Comparison of ENCODE assay signal across 12 cellular contexts in the genomic region with DNA sequence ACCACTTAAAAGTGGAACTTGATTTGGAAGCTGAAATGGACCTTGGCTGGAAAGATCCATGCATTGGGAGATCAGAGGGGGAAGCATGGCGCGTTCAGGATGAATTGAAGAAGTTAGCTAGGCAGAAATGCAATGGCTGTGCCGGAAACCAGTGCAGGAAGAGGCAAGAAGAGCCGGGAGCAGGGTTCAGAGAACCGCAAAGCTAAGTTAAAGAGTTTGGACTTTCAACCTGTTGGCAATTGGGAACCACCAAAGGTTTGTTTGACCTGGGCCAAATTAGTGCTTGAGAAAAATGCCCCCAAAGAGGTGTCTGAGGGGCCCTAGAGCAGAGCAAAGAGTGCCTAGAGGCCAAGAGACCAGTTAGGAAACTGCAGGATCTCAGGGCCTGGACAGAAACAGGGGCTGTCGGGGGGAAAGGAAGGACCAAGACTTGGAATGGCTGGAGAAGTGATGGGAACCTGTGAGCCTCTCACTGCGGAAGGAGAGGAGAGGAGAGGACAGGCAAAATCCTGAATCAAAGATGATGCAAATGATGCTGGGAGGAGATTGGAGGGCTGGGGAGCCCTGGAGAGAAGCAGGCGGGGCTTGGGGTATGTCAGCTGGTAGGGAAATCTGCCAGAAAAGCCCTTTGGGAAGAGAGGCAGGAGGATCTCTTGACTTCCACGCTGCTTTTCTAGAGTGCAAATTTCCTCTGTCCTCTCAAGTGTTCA.
"Had no signal": no experiment of that assay in that cellular context is flagged by ENCODE, and none has a peak within 500 bp of the region (broad histone marks: within the 10 kb centered on the region; RNA-seq: fewer than 3 reads in every experiment).

No MANE protein-coding gene starts in this region.

- H3K36me3 ChIP-seq: cardiac muscle cell, colonic mucosa, vagina, WERI-Rb-1 had no signal

- H3K4me3 ChIP-seq: cardiac muscle cell, colonic mucosa, vagina had no signal

- DNase-seq: activated CD4-positive, alpha-beta T cell treated with anti-CD3 and anti-CD28 coated beads for 4 hours; activated CD8-positive, alpha-beta memory T cell treated with anti-CD3 and anti-CD28 coated beads, Interleukin-2, amount 50 U/mL, for 48 hours; activated CD8-positive, alpha-beta T cell treated with anti-CD3 and anti-CD28 coated beads, Interleukin-2, amount 10 ng/mL, durations not matched to agents 7 days and 5 days; activated naive CD4-positive, alpha-beta T cell treated with anti-CD3 and anti-CD28 coated beads for 36 hours; colonic mucosa; foreskin keratinocyte; mesenchymal stem cell; stimulated activated CD4-positive, alpha-beta T cell treated with anti-CD3 and anti-CD28 coated beads, Interleukin-4, amount 100 ng/mL, for 1 hour; stimulated activated CD8-positive, alpha-beta memory T cell treated with anti-CD3 and anti-CD28 coated beads, Interleukin-4, amount 100 ng/mL, for 48 hours; WERI-Rb-1 had no signal

- H3K27me3 ChIP-seq: cardiac muscle cell, colonic mucosa, foreskin keratinocyte, vagina had no signal

- H3K27ac ChIP-seq: cardiac muscle cell, colonic mucosa, foreskin keratinocyte, vagina, WERI-Rb-1 had no signal

- H3K9me3 ChIP-seq: colonic mucosa, vagina had no signal

- H3K4me1 ChIP-seq: colonic mucosa, foreskin keratinocyte, vagina had no signal

- ATAC-seq: activated CD8-positive, alpha-beta T cell treated with anti-CD3 and anti-CD28 coated beads, Interleukin-2, amount 10 ng/mL, durations not matched to agents 7 days and 5 days; foreskin keratinocyte had no signal
